ENCODE assay signal across 8 cellular contexts in the genomic region with DNA sequence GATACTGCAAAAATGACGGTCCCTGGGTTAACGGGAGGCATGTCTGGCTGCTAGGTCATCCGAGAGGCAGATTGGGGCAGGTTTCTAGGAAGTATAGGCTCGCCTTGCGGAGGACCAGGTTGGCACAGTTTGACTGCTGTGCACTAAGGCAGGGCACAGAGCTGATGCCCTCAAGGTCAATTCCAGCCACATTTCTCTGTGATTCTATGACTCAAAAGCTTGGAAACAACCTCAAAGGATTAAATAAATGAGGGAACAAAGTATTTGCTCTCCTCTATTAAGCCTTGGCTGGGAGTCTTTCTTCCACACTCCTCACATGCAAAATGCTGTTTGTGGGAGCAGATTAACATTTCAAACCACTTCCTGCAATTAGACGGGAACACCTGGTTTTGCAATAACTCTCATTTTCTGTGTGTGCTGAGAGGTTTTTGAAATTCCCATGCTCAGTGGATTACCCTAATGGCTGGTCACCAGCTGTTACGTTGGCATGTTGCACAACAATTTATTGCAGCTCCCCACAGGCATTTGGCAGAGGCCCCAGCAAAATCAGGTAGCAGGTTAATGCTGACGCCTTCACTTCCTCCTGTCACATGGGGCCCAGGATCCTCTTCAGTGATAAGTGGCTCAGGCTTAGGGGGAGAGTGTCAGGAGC.
DNase-seq lines count a peak whose midpoint lies in the region; ATAC-seq and TF ChIP-seq lines count a peak whose summit lies in the region.

No MANE protein-coding gene starts in this region.

- H3K27me3 ChIP-seq in right lobe of liver (no peaks in the 10 kb centered on the region), tibial nerve (no peaks in the 10 kb centered on the region)

- TF ChIP-seq CTCF in astrocyte of the spinal cord (IDR thresholded peaks at IDR 0.05; ENCODE audit: low read depth, low read length) (no peak), right lobe of liver (IDR thresholded peaks at IDR 0.05) (no peak), tibial nerve (IDR thresholded peaks at IDR 0.05) (no peak), mesothelial cell of epicardium (IDR thresholded peaks at IDR 0.05; ENCODE audit: unreplicated experiment) (no peak)

- H3K4me1 ChIP-seq in right lobe of liver = peaks cover 0 to 33% (median 11%) of the 10 kb centered on the region in 4 donors
- H3K4me1 ChIP-seq in tibial nerve = peaks cover 0 to 41% (median 10%) of the 10 kb centered on the region in 4 donors

- H3K4me1 Mint-ChIP-seq in mesothelial cell of epicardium = peaks cover 56% of the 10 kb centered on the region

- H3K36me3 ChIP-seq in right lobe of liver = no peaks in the 10 kb centered on the region
- H3K36me3 ChIP-seq in tibial nerve = no peaks in the 10 kb centered on the region

- in situ Hi-C loops in astrocyte of the spinal cord (cut with HindIII; ENCODE audit: low sequenced_read_pairs) = no loop called here

- H3K4me3 Mint-ChIP-seq in mesothelial cell of epicardium = no peak overlapping the region

- no peaks in the 10 kb centered on the region for H3K9me3 ChIP-seq in right lobe of liver
- peaks cover 0 to 3% (median 0%) of the 10 kb centered on the region in 4 donors for H3K9me3 ChIP-seq in tibial nerve

- ATAC-seq in right lobe of liver (peak; percentile 86 to 91 (median 87)), HG02981 (IDR thresholded peaks at IDR 0.05; ENCODE audit: unreplicated experiment) (no peak)

- peaks cover 8% of the 10 kb centered on the region for H3K9me3 Mint-ChIP-seq in mesothelial cell of epicardium

- peaks cover 1% of the 10 kb centered on the region for H3K27me3 Mint-ChIP-seq in mesothelial cell of epicardium (ENCODE audit: low read depth)

- H3K27ac ChIP-seq in right lobe of liver (peak overlapping the region; percentile 77 to 95 (median 94)), tibial nerve (no peak overlapping the region)

- TF ChIP-seq EP300 in tibial nerve (IDR thresholded peaks at IDR 0.05) = peak in 1 of 2 donors; percentile 21

- DNase-seq in H4 (ENCODE audit: low spot score) (peak; percentile 98), NCI-H2081 treated with DMSO at 0.1 percent for 48 hours (lab: John Stamatoyannopoulos, UW) (peak; percentile 95), astrocyte of the spinal cord (ENCODE audit: low read depth, low spot score) (peak; percentile 85), right lobe of liver (peak; percentile 87 to 96 (median 92)), tibial nerve (ENCODE audit: low spot score in 2 of 2) (no peak), mesothelial cell of epicardium (ENCODE audit: low spot score in 2 of 2, unreplicated experiment in 2 of 2) (no peak)
- DNase-seq in activated CD4-positive, CD25-positive, alpha-beta regulatory T cell (lab: John Stamatoyannopoulos, UW) = no peak

- TF ChIP-seq POLR2A in right lobe of liver (IDR thresholded peaks at IDR 0.05) = peak; percentile 58
- TF ChIP-seq POLR2A in tibial nerve (IDR thresholded peaks at IDR 0.05) = no peak

- no peak overlapping the region for H3K27ac Mint-ChIP-seq in mesothelial cell of epicardium

- peaks cover 3% of the 10 kb centered on the region for H3K36me3 Mint-ChIP-seq in mesothelial cell of epicardium

- WGBS in right lobe of liver (ENCODE audit: insufficient coverage, low coverage, low lambda C conversion rate, missing lambda C conversion rate) = 3% methylated on average over 3 of the region's 8 CpGs
- WGBS in tibial nerve, 2 donors = 60 to 69% methylated on average over 8 of the region's 8 CpGs

- intact Hi-C loops in right lobe of liver (cut with DNase I) = no loop called here

- H3K4me3 ChIP-seq in astrocyte of the spinal cord (ENCODE audit: low read depth, low read length) (no peak overlapping the region), right lobe of liver (no peak overlapping the region), tibial nerve (no peak overlapping the region)

Comparison
In these comparisons a context has a peak if more than half of its experiments do, and no peak if none do; other contexts are left out.
1. DNase-seq: peak in H4 (single experiment), NCI-H2081 treated with DMSO at 0.1 percent for 48 hours (single experiment), astrocyte of the spinal cord (single experiment) and right lobe of liver (3 of 3); none in tibial nerve (0 of 2), mesothelial cell of epicardium (0 of 2) and activated CD4-positive, CD25-positive, alpha-beta regulatory T cell (0 of 4).
2. H3K27ac ChIP-seq: peak in right lobe of liver (3 of 3); none in tibial nerve (0 of 4).